In genomic region chr10:1474376-1475094, GRCh38 we compare ENCODE assay signal across 29 cellular contexts.
"Had no signal": no experiment of that assay in that cellular context is flagged by ENCODE, and none has a peak within 500 bp of the region (broad histone marks: within the 10 kb centered on the region; RNA-seq: fewer than 3 reads in every experiment).

No MANE protein-coding gene starts in this region.

- H3K9me3 Mint-ChIP-seq: activated CD4-positive, alpha-beta memory T cell treated with anti-CD3 and anti-CD28 coated beads, Interleukin-2, amount 10 ng/mL, durations not matched to agents 7 days and 5 days; activated CD4-positive, alpha-beta T cell treated with anti-CD3 and anti-CD28 coated beads, Interleukin-2, amount 10 ng/mL, durations not matched to agents 7 days and 5 days; activated naive CD4-positive, alpha-beta T cell treated with anti-CD3 and anti-CD28 coated beads, Interleukin-2, amount 10 ng/mL, durations not matched to agents 7 days and 5 days; activated naive CD8-positive, alpha-beta T cell treated with anti-CD3 and anti-CD28 coated beads, Interleukin-2, amount 10 ng/mL, durations not matched to agents 7 days and 5 days; activated T-cell treated with anti-CD3 and anti-CD28 coated beads, Interleukin-2, amount 50 U/mL, for 24 hours; effector memory CD8-positive, alpha-beta T cell; immature natural killer cell had no signal

- H3K4me3 Mint-ChIP-seq: activated CD4-positive, alpha-beta memory T cell treated with anti-CD3 and anti-CD28 coated beads, Interleukin-2, amount 10 ng/mL, durations not matched to agents 7 days and 5 days; activated CD4-positive, alpha-beta T cell treated with anti-CD3 and anti-CD28 coated beads, Interleukin-2, amount 10 ng/mL, durations not matched to agents 7 days and 5 days; activated naive CD4-positive, alpha-beta T cell treated with anti-CD3 and anti-CD28 coated beads, Interleukin-2, amount 10 ng/mL, durations not matched to agents 7 days and 5 days; activated naive CD8-positive, alpha-beta T cell treated with anti-CD3 and anti-CD28 coated beads, Interleukin-2, amount 10 ng/mL, durations not matched to agents 7 days and 5 days; activated T-cell treated with anti-CD3 and anti-CD28 coated beads, Interleukin-2, amount 50 U/mL, for 24 hours; effector memory CD8-positive, alpha-beta T cell; immature natural killer cell; mesothelial cell of epicardium; T-helper 17 cell had no signal

- H3K27me3 ChIP-seq: foreskin keratinocyte, upper lobe of left lung, vagina had no signal

- H3K27me3 Mint-ChIP-seq: activated CD4-positive, alpha-beta memory T cell treated with anti-CD3 and anti-CD28 coated beads, Interleukin-2, amount 10 ng/mL, durations not matched to agents 7 days and 5 days; activated CD4-positive, alpha-beta T cell treated with anti-CD3 and anti-CD28 coated beads, Interleukin-2, amount 10 ng/mL, durations not matched to agents 7 days and 5 days had no signal

- H3K27ac ChIP-seq: foreskin keratinocyte, heart left ventricle, thoracic aorta, upper lobe of left lung, vagina had no signal

- H3K4me3 ChIP-seq: heart left ventricle, thoracic aorta, upper lobe of left lung, vagina had no signal

- ATAC-seq: effector memory CD8-positive, alpha-beta T cell; foreskin keratinocyte; heart left ventricle; left colon; right cardiac atrium; stimulated activated naive CD8-positive, alpha-beta T cell treated with anti-CD3 and anti-CD28 coated beads, Interleukin-15, Interleukin-2, amounts not matched to agents 100 U/mL and 50 U/mL, for 24 hours; T-helper 17 cell had no signal

- H3K36me3 Mint-ChIP-seq: activated naive CD4-positive, alpha-beta T cell treated with anti-CD3 and anti-CD28 coated beads, Interleukin-2, amount 10 ng/mL, durations not matched to agents 7 days and 5 days; activated naive CD8-positive, alpha-beta T cell treated with anti-CD3 and anti-CD28 coated beads, Interleukin-2, amount 10 ng/mL, durations not matched to agents 7 days and 5 days; immature natural killer cell; mesothelial cell of epicardium had no signal

- H3K27ac Mint-ChIP-seq: activated CD4-positive, alpha-beta memory T cell treated with anti-CD3 and anti-CD28 coated beads, Interleukin-2, amount 10 ng/mL, durations not matched to agents 7 days and 5 days; activated CD4-positive, alpha-beta T cell treated with anti-CD3 and anti-CD28 coated beads, Interleukin-2, amount 10 ng/mL, durations not matched to agents 7 days and 5 days; activated naive CD4-positive, alpha-beta T cell treated with anti-CD3 and anti-CD28 coated beads, Interleukin-2, amount 10 ng/mL, durations not matched to agents 7 days and 5 days; activated naive CD8-positive, alpha-beta T cell treated with anti-CD3 and anti-CD28 coated beads, Interleukin-2, amount 10 ng/mL, durations not matched to agents 7 days and 5 days; activated T-cell treated with anti-CD3 and anti-CD28 coated beads, Interleukin-2, amount 50 U/mL, for 24 hours; effector memory CD8-positive, alpha-beta T cell; immature natural killer cell; mesothelial cell of epicardium; T-helper 17 cell had no signal

- DNase-seq: activated CD4-positive, alpha-beta memory T cell treated with anti-CD3 and anti-CD28 coated beads, Interleukin-2, amount 10 ng/mL, durations not matched to agents 7 days and 5 days; activated CD4-positive, alpha-beta T cell treated with anti-CD3 and anti-CD28 coated beads, Interleukin-2, amount 10 ng/mL, durations not matched to agents 7 days and 5 days; activated CD4-positive, CD25-positive, alpha-beta regulatory T cell treated with anti-CD3 and anti-CD28 coated beads, Interleukin-2, amount 50 U/mL, for 72 hours; activated CD8-positive, alpha-beta memory T cell treated with anti-CD3 and anti-CD28 coated beads, Interleukin-2, amount 50 U/mL, for 48 hours; activated gamma-delta T cell; activated naive CD4-positive, alpha-beta T cell treated with anti-CD3 and anti-CD28 coated beads, Interleukin-2, amount 10 ng/mL, durations not matched to agents 7 days and 5 days; activated naive CD8-positive, alpha-beta T cell treated with anti-CD3 and anti-CD28 coated beads, Interleukin-2, amount 10 ng/mL, durations not matched to agents 7 days and 5 days; activated T-cell treated with anti-CD3 and anti-CD28 coated beads, Interleukin-2, amount 50 U/mL, for 24 hours; caudate nucleus; cortex of kidney; effector memory CD8-positive, alpha-beta T cell; foreskin keratinocyte; heart left ventricle; hypothalamus; immature natural killer cell; kidney; left colon; naive B cell; nephron progenitor cell; right cardiac atrium; stimulated activated CD4-positive, alpha-beta T cell treated with anti-CD3 and anti-CD28 coated beads, Interleukin-15, amount 100 ng/mL, for 24 hours; stimulated activated CD4-positive, alpha-beta T cell treated with anti-CD3 and anti-CD28 coated beads, Interleukin-2, amount 100 ng/mL, for 24 hours; stimulated activated naive CD8-positive, alpha-beta T cell treated with anti-CD3 and anti-CD28 coated beads, Interleukin-15, Interleukin-2, amounts not matched to agents 100 U/mL and 50 U/mL, for 24 hours; T-helper 17 cell; T1000 had no signal

- H3K4me1 Mint-ChIP-seq: activated CD4-positive, alpha-beta memory T cell treated with anti-CD3 and anti-CD28 coated beads, Interleukin-2, amount 10 ng/mL, durations not matched to agents 7 days and 5 days; activated CD4-positive, alpha-beta T cell treated with anti-CD3 and anti-CD28 coated beads, Interleukin-2, amount 10 ng/mL, durations not matched to agents 7 days and 5 days; activated naive CD4-positive, alpha-beta T cell treated with anti-CD3 and anti-CD28 coated beads, Interleukin-2, amount 10 ng/mL, durations not matched to agents 7 days and 5 days; activated naive CD8-positive, alpha-beta T cell treated with anti-CD3 and anti-CD28 coated beads, Interleukin-2, amount 10 ng/mL, durations not matched to agents 7 days and 5 days; immature natural killer cell; mesothelial cell of epicardium; T-helper 17 cell had no signal

- H3K36me3 ChIP-seq: heart left ventricle, thoracic aorta, upper lobe of left lung, vagina had no signal

- H3K4me1 ChIP-seq: foreskin keratinocyte, heart left ventricle, upper lobe of left lung, vagina had no signal

- H3K9me3 ChIP-seq: heart left ventricle, thoracic aorta, upper lobe of left lung, vagina had no signal
